8 cellular contexts compared by ENCODE assay signal in the genomic region with DNA sequence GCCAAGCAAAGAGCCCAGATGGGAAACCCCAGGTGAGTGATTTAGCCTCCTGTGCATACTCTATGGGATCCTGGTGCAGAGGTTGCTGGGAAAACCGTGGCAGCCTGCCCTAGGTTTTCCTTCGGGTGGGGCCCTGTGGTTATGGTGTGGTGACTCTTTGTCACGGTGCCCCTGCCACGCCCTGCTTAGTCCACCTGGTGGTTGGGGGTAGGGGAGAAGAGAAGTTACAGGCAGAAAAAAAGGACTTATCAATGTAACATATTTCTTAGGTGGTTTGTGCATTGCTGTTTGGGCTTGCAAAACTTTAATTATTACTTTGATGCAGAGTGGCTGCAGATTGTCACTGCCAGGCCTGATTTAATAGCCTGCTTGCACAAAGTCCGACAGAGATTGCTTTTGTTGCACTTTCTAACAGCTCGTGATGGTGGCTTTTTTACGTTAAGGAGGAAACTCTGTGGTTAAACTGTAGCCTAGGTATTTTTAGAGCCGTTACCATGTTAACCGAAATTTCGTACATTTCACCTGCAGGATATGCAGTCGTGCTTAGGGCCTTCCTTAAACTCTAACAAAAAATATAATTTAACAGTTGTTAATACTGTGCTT.
DNase-seq lines count a peak whose midpoint lies in the region; ATAC-seq and TF ChIP-seq lines count a peak whose summit lies in the region.

No MANE protein-coding gene starts in this region.

- H3K9me3 ChIP-seq in BLaER1 treated with 17β-estradiol and CSF1 and Interleukin-3, amounts not matched to agents 10 nM and 100 nM (replicated peaks in 1 of 11): peaks cover 16 to 29% (median 21%) of the 10 kb centered on the region in 11 experiments; a peak in 20 of 22 replicates
- H3K9me3 ChIP-seq in RWPE2 (ENCODE audit: severe bottlenecking) (no peaks in the 10 kb centered on the region), ascending aorta (no peaks in the 10 kb centered on the region), mucosa of descending colon (no peaks in the 10 kb centered on the region), tibial nerve (no peaks in the 10 kb centered on the region)

- TF ChIP-seq CTCF in RWPE2 (IDR thresholded peaks at IDR 0.05; ENCODE audit: poor library complexity, severe bottlenecking) (no peak), ascending aorta (IDR thresholded peaks at IDR 0.05) (no peak), mucosa of descending colon (IDR thresholded peaks at IDR 0.05) (no peak), tibial nerve (IDR thresholded peaks at IDR 0.05) (no peak)

- TF ChIP-seq POLR2A in tibial nerve (IDR thresholded peaks at IDR 0.05): no peak

- intact Hi-C loops in ascending aorta (cut with DNase I) (loop anchor here (5.0 to 10.0 kb wide), 3 partner anchors 218 to 451 kb away; no protein-coding TSS in a partner anchor), mucosa of descending colon (cut with DNase I, micrococcal nuclease) (loop anchor here (5.0 to 10.0 kb wide), 2 partner anchors 523 to 531 kb away; a partner anchor contains a TSS)

- H3K4me1 ChIP-seq in BLaER1 treated with 17β-estradiol and CSF1 and Interleukin-3, amounts not matched to agents 10 nM and 100 nM: peaks cover 43 to 75% (median 63%) of the 10 kb centered on the region in 10 experiments
- H3K4me1 ChIP-seq in RWPE2 (ENCODE audit: insufficient read depth, poor library complexity, severe bottlenecking) (peaks cover 24% of the 10 kb centered on the region), ascending aorta (peaks cover 7 to 9% of the 10 kb centered on the region in 2 donors), mucosa of descending colon (ENCODE audit: low read depth) (peaks cover 28% of the 10 kb centered on the region), tibial nerve (peaks cover 0 to 54% (median 22%) of the 10 kb centered on the region in 4 donors)

- no peaks in the 10 kb centered on the region for H4K20me1 ChIP-seq in BLaER1 treated with 17β-estradiol and CSF1 and Interleukin-3, amounts not matched to agents 10 nM and 100 nM

- no peaks in the 10 kb centered on the region for H3K27me3 ChIP-seq in BLaER1 treated with 17β-estradiol and CSF1 and Interleukin-3, amounts not matched to agents 10 nM and 100 nM
- H3K27me3 ChIP-seq in RWPE2 (ENCODE audit: insufficient read depth, poor library complexity, severe bottlenecking) (no peaks in the 10 kb centered on the region), ascending aorta (no peaks in the 10 kb centered on the region), tibial nerve (no peaks in the 10 kb centered on the region)

- H3K4me2 ChIP-seq in BLaER1 treated with 17β-estradiol and CSF1 and Interleukin-3, amounts not matched to agents 10 nM and 100 nM: peak overlapping the region; percentile 66 to 95 (median 86)

- H3K4me3 ChIP-seq in BLaER1 treated with 17β-estradiol and CSF1 and Interleukin-3, amounts not matched to agents 10 nM and 100 nM: peak overlapping the region in 8 of 10 experiments; percentile 27 to 55 (median 34); a peak in 12 of 20 replicates
- H3K4me3 ChIP-seq in RWPE2 (ENCODE audit: severe bottlenecking) (no peak overlapping the region), ascending aorta (peak overlapping the region; percentile 48 to 49), mucosa of descending colon (no peak overlapping the region), tibial nerve (no peak overlapping the region)

- peak; percentile 80 for DNase-seq in RWPE2 (ENCODE audit: low spot score)
- DNase-seq in ascending aorta (ENCODE audit: low spot score in 2 of 2): no peak
- peak; percentile 94 to 97 (median 94) for DNase-seq in mucosa of descending colon
- DNase-seq in tibial nerve (ENCODE audit: low spot score in 2 of 2): no peak
- no peak for DNase-seq in NCI-H2196 (lab: John Stamatoyannopoulos, UW; ENCODE audit: unreplicated experiment)

- 19 to 25% methylated on average over 11 of the region's 11 CpGs for WGBS in tibial nerve, 2 donors

- ATAC-seq in GM19023 (IDR thresholded peaks at IDR 0.05; ENCODE audit: unreplicated experiment) (peak; percentile 71), HG03103 (IDR thresholded peaks at IDR 0.05; ENCODE audit: low read depth, unreplicated experiment) (peak; percentile 53), RWPE2 (ENCODE audit: low read depth) (peak; percentile 94), mucosa of descending colon (peak; percentile 93)

- peak overlapping the region in 10 of 11 experiments; percentile 28 to 93 (median 84); a peak in 19 of 22 replicates for H3K27ac ChIP-seq in BLaER1 treated with 17β-estradiol and CSF1 and Interleukin-3, amounts not matched to agents 10 nM and 100 nM
- peak overlapping the region; percentile 58 for H3K27ac ChIP-seq in RWPE2 (ENCODE audit: poor library complexity, severe bottlenecking)
- peak overlapping the region; percentile 73 to 78 for H3K27ac ChIP-seq in ascending aorta
- H3K27ac ChIP-seq in tibial nerve: peak overlapping the region; percentile 37 to 89 (median 80)

- peak overlapping the region in 9 of 11 experiments; percentile 38 to 79 (median 69); a peak in 18 of 22 replicates for H3K9ac ChIP-seq in BLaER1 treated with 17β-estradiol and CSF1 and Interleukin-3, amounts not matched to agents 10 nM and 100 nM

- H3K36me3 ChIP-seq in BLaER1 treated with 17β-estradiol and CSF1 and Interleukin-3, amounts not matched to agents 10 nM and 100 nM: 0 out of 22 replicates have a peak, but pooled peaks cover 0 to 4% (median 0%) of the 10 kb centered on the region in 11 experiments
- no peaks in the 10 kb centered on the region for H3K36me3 ChIP-seq in RWPE2 (ENCODE audit: low read depth)
- H3K36me3 ChIP-seq in ascending aorta: no peaks in the 10 kb centered on the region
- peaks cover 3% of the 10 kb centered on the region for H3K36me3 ChIP-seq in mucosa of descending colon (ENCODE audit: low read depth)
- H3K36me3 ChIP-seq in tibial nerve: no peaks in the 10 kb centered on the region

- no peak for TF ChIP-seq EP300 in tibial nerve (IDR thresholded peaks at IDR 0.05)

Comparison
In these comparisons a context has a peak if more than half of its experiments do, and no peak if none do; other contexts are left out.
1. H3K4me3 ChIP-seq: peak in BLaER1 treated with 17β-estradiol and CSF1 and Interleukin-3, amounts not matched to agents 10 nM and 100 nM (8 of 10) and ascending aorta (2 of 2); none in RWPE2 (single experiment), mucosa of descending colon (single experiment) and tibial nerve (0 of 4).
2. DNase-seq: peak in RWPE2 (single experiment) and mucosa of descending colon (3 of 3); none in ascending aorta (0 of 2), tibial nerve (0 of 2) and NCI-H2196 (single experiment).
3. Peak in every context shown above with its lines, with median percentiles within 50 percentile points of each other: H3K27ac ChIP-seq and ATAC-seq.